In genomic region chr18:58998421-58999203, GRCh38 we compare ENCODE assay signal across 10 cellular contexts.
A peak's percentile ranks its signal among the peaks of the same experiment; 100 is the strongest.
DNase-seq lines count a peak whose midpoint lies in the region; ATAC-seq and TF ChIP-seq lines count a peak whose summit lies in the region.
"Had no signal": no experiment of that assay in that cellular context is flagged by ENCODE, and none has a peak within 500 bp of the region (broad histone marks: within the 10 kb centered on the region; RNA-seq: fewer than 3 reads in every experiment).

No MANE protein-coding gene starts in this region.

- intact Hi-C loops in stomach (cut with DNase I; ENCODE audit: low total_unique reads): no loop called here

- H3K27me3 ChIP-seq in gastroesophageal sphincter: no peaks in the 10 kb centered on the region
- H3K27me3 ChIP-seq in stomach: no peaks in the 10 kb centered on the region
- H3K27me3 ChIP-seq in SJCRH30: no peaks in the 10 kb centered on the region
- H3K27me3 ChIP-seq: sigmoid colon had no signal

- H3K36me3 ChIP-seq in gastroesophageal sphincter: no peaks in the 10 kb centered on the region
- no peaks in the 10 kb centered on the region for H3K36me3 ChIP-seq in stomach
- no peaks in the 10 kb centered on the region for H3K36me3 ChIP-seq in SJCRH30
- H3K36me3 ChIP-seq: sigmoid colon had no signal

- peak; percentile 71 for ATAC-seq in GM21528 (IDR thresholded peaks at IDR 0.05; ENCODE audit: low FRiP score, unreplicated experiment)
- no peak for ATAC-seq in gastroesophageal sphincter
- ATAC-seq in GM19023 (IDR thresholded peaks at IDR 0.05; ENCODE audit: unreplicated experiment): no peak
- ATAC-seq in HG03097 (IDR thresholded peaks at IDR 0.05; ENCODE audit: low FRiP score, unreplicated experiment): no peak

- TF ChIP-seq POLR2A in gastroesophageal sphincter (IDR thresholded peaks at IDR 0.05) (no peak), stomach (IDR thresholded peaks at IDR 0.05) (no peak)

- H3K9me3 ChIP-seq in gastroesophageal sphincter (no peaks in the 10 kb centered on the region), stomach (no peaks in the 10 kb centered on the region), SJCRH30 (replicated peaks) (no peaks in the 10 kb centered on the region)

- H3K4me1 ChIP-seq in gastroesophageal sphincter (peaks cover 0 to 8% (median 0%) of the 10 kb centered on the region in 3 donors), stomach (peaks cover 0 to 8% (median 2%) of the 10 kb centered on the region in 4 donors), SJCRH30 (peaks cover 10% of the 10 kb centered on the region)

- H3K4me3 ChIP-seq in gastroesophageal sphincter (no peak overlapping the region), stomach (no peak overlapping the region), SJCRH30 (no peak overlapping the region)
- H3K4me3 ChIP-seq: sigmoid colon had no signal

- H3K27ac ChIP-seq in gastroesophageal sphincter (peak overlapping the region in 3 of 4 donors; percentile 33 to 66 (median 52)), stomach (peak overlapping the region in 4 of 5 donors; percentile 46 to 66 (median 54)), SJCRH30 (no peak overlapping the region)

- TF ChIP-seq CTCF in gastroesophageal sphincter (IDR thresholded peaks at IDR 0.05): no peak
- TF ChIP-seq CTCF in stomach (IDR thresholded peaks at IDR 0.05): no peak

- TF ChIP-seq EP300 in gastroesophageal sphincter (IDR thresholded peaks at IDR 0.05) (no peak), stomach (IDR thresholded peaks at IDR 0.05) (no peak)

- DNase-seq in RKO (ENCODE audit: low spot score) (peak; percentile 47), stomach (no peak), SHP77 treated with DMSO at 0.1 percent for 48 hours (lab: John Stamatoyannopoulos, UW) (no peak), SJCRH30 (no peak)
- DNase-seq: activated T-cell treated with anti-CD3 and anti-CD28 coated beads, Interleukin-2, amount 50 U/mL, for 48 hours; sigmoid colon had no signal

- 37 to 50% methylated on average over 11 to 13 of the region's 13 CpGs for WGBS in gastroesophageal sphincter (ENCODE audit: low coverage in 1 of 2), 2 donors
- 73 to 80% (median 77%) methylated on average over 13 of the region's 13 CpGs for WGBS in stomach, 5 donors
